10 cellular contexts compared by ENCODE assay signal in genomic region chr11:121767433-121767832, GRCh38.
A peak's percentile ranks its signal among the peaks of the same experiment; 100 is the strongest.
DNase-seq lines count a peak whose midpoint lies in the region; ATAC-seq, FAIRE-seq and TF ChIP-seq lines count a peak whose summit lies in the region.
"Had no signal": no experiment of that assay in that cellular context is flagged by ENCODE, and none has a peak within 500 bp of the region (broad histone marks: within the 10 kb centered on the region; RNA-seq: fewer than 3 reads in every experiment).

No MANE protein-coding gene starts in this region.

- no peak for FAIRE-seq in H54 (lab: Jason Lieb, UNC)

- H3K27ac Mint-ChIP-seq in activated T-helper 17 cell treated with anti-CD3 and anti-CD28 coated beads, Interleukin-2, amount 50 U/mL, for 72 hours: no peak overlapping the region

- DNase-seq in GF-D8 (lab: John Stamatoyannopoulos, UW) (peak; percentile 56), NK-92 (lab: John Stamatoyannopoulos, UW; ENCODE audit: unreplicated experiment) (no peak), H54 (ENCODE audit: insufficient read length, low spot score) (no peak), NCI-H187 (lab: John Stamatoyannopoulos, UW) (no peak), NCI-H774 (lab: John Stamatoyannopoulos, UW) (no peak)
- DNase-seq: dermis blood vessel endothelial cell, NCI-H526 treated with DMSO at 0.1 percent for 48 hours had no signal

- H3K27me3 Mint-ChIP-seq in activated T-helper 17 cell treated with anti-CD3 and anti-CD28 coated beads, Interleukin-2, amount 50 U/mL, for 72 hours: peaks cover 12% of the 10 kb centered on the region

- no peaks in the 10 kb centered on the region for H3K9me3 Mint-ChIP-seq in activated T-helper 17 cell treated with anti-CD3 and anti-CD28 coated beads, Interleukin-2, amount 50 U/mL, for 72 hours

- H3K36me3 Mint-ChIP-seq in activated T-helper 17 cell treated with anti-CD3 and anti-CD28 coated beads, Interleukin-2, amount 50 U/mL, for 72 hours (ENCODE audit: low read depth): no peaks in the 10 kb centered on the region

- TF ChIP-seq POLR2A in H54 (IDR thresholded peaks at IDR 0.05; ENCODE audit: low read depth, low read length): no peak

- no peaks in the 10 kb centered on the region for H3K4me1 Mint-ChIP-seq in activated T-helper 17 cell treated with anti-CD3 and anti-CD28 coated beads, Interleukin-2, amount 50 U/mL, for 72 hours

- peak; percentile 78 for ATAC-seq in GM19395 (IDR thresholded peaks at IDR 0.05; ENCODE audit: unreplicated experiment)
- peak; percentile 79 for ATAC-seq in HG03025 (IDR thresholded peaks at IDR 0.05; ENCODE audit: low FRiP score, unreplicated experiment)
- peak; percentile 5 for ATAC-seq in activated T-helper 17 cell treated with anti-CD3 and anti-CD28 coated beads, Interleukin-2, amount 50 U/mL, for 72 hours (replicated peaks)

- H3K4me3 Mint-ChIP-seq in activated T-helper 17 cell treated with anti-CD3 and anti-CD28 coated beads, Interleukin-2, amount 50 U/mL, for 72 hours: no peak overlapping the region

Comparison
In these comparisons a context has a peak if more than half of its experiments do, and no peak if none do; other contexts are left out.
1. ATAC-seq: peak in every context shown above with its lines; median percentile 79 in HG03025; 78 in GM19395; 5 in activated T-helper 17 cell treated with anti-CD3 and anti-CD28 coated beads, Interleukin-2, amount 50 U/mL, for 72 hours.